In the genomic region with DNA sequence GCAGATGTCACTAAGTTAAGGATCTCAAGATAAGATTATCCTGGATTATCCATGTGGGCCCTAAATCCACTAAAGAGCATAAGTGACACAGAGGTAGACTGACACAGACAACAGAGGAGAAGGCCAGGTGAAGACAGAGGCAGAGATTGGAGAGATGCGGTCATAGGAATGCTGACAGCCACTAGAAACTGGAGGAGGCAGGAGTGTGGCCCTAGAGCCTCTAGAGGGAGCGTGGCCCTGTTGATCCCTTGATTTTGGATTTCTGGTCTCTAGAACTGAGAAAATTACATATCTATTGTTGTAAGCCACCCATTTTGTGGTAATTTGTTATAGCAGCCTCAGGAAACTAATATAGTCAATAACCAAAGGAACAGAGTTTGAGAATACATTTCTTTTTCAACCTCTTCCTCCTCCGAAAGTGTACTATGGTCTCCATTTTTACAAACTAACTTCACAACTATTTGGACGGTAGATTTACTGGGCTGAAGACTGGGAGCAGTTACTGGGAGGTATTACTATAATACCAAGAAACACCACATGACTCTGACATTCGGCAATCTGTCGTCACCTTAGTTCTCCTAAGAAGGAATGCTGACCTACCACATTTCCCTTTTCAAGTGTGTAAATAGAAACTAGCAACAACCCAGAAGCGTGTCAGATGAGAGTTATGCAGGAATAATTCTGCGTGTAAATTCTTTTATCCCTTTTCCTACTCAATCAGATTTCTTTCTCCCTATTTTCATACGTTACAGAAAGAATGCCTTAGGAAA, we compare ENCODE assay signal across 1 cellular context.
TF ChIP-seq lines count a peak whose summit lies in the region.

No MANE protein-coding gene starts in this region.

TF ChIP-seq in GM23338, 12 proteins besides CTCF, POLR2A, EP300 and RAD21 (continued from another document):
- TF ChIP-seq, protein P1, sequence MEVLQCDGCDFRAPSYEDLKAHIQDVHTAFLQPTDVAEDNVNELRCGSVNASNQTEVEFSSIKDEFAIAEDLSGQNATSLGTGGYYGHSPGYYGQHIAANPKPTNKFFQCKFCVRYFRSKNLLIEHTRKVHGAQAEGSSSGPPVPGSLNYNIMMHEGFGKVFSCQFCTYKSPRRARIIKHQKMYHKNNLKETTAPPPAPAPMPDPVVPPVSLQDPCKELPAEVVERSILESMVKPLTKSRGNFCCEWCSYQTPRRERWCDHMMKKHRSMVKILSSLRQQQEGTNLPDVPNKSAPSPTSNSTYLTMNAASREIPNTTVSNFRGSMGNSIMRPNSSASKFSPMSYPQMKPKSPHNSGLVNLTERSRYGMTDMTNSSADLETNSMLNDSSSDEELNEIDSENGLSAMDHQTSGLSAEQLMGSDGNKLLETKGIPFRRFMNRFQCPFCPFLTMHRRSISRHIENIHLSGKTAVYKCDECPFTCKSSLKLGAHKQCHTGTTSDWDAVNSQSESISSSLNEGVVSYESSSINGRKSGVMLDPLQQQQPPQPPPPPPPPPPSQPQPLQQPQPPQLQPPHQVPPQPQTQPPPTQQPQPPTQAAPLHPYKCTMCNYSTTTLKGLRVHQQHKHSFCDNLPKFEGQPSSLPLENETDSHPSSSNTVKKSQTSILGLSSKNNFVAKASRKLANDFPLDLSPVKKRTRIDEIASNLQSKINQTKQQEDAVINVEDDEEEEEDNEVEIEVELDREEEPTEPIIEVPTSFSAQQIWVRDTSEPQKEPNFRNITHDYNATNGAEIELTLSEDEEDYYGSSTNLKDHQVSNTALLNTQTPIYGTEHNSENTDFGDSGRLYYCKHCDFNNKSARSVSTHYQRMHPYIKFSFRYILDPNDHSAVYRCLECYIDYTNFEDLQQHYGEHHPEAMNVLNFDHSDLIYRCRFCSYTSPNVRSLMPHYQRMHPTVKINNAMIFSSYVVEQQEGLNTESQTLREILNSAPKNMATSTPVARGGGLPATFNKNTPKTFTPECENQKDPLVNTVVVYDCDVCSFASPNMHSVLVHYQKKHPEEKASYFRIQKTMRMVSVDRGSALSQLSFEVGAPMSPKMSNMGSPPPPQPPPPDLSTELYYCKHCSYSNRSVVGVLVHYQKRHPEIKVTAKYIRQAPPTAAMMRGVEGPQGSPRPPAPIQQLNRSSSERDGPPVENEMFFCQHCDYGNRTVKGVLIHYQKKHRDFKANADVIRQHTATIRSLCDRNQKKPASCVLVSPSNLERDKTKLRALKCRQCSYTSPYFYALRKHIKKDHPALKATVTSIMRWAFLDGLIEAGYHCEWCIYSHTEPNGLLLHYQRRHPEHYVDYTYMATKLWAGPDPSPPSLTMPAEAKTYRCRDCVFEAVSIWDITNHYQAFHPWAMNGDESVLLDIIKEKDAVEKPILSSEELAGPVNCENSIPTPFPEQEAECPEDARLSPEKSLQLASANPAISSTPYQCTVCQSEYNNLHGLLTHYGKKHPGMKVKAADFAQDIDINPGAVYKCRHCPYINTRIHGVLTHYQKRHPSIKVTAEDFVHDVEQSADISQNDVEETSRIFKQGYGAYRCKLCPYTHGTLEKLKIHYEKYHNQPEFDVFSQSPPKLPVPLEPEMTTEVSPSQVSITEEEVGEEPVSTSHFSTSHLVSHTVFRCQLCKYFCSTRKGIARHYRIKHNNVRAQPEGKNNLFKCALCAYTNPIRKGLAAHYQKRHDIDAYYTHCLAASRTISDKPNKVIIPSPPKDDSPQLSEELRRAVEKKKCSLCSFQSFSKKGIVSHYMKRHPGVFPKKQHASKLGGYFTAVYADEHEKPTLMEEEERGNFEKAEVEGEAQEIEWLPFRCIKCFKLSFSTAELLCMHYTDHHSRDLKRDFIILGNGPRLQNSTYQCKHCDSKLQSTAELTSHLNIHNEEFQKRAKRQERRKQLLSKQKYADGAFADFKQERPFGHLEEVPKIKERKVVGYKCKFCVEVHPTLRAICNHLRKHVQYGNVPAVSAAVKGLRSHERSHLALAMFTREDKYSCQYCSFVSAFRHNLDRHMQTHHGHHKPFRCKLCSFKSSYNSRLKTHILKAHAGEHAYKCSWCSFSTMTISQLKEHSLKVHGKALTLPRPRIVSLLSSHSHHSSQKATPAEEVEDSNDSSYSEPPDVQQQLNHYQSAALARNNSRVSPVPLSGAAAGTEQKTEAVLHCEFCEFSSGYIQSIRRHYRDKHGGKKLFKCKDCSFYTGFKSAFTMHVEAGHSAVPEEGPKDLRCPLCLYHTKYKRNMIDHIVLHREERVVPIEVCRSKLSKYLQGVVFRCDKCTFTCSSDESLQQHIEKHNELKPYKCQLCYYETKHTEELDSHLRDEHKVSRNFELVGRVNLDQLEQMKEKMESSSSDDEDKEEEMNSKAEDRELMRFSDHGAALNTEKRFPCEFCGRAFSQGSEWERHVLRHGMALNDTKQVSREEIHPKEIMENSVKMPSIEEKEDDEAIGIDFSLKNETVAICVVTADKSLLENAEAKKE (CRISPR knock-in tag; IDR thresholded peaks at IDR 0.05), result no peak
- TF ChIP-seq STAT1 (IDR thresholded peaks at IDR 0.05; ENCODE audit: unreplicated experiment) (no peak), EZH2 (IDR thresholded peaks at IDR 0.05; ENCODE audit: low read depth, unreplicated experiment) (no peak), EZH2phosphoT487 (IDR thresholded peaks at IDR 0.05; ENCODE audit: unreplicated experiment) (no peak), JUNB (IDR thresholded peaks at IDR 0.05; ENCODE audit: unreplicated experiment) (no peak), CREB1 (CRISPR knock-in tag; IDR thresholded peaks at IDR 0.05; ENCODE audit: low read depth) (no peak), ZNF331 (CRISPR knock-in tag; IDR thresholded peaks at IDR 0.05; ENCODE audit: low read depth) (no peak), NANOG (IDR thresholded peaks at IDR 0.05; ENCODE audit: borderline replicate concordance) (no peak), ZNF114 (CRISPR knock-in tag; IDR thresholded peaks at IDR 0.05) (no peak)
- TF ChIP-seq, protein P2, sequence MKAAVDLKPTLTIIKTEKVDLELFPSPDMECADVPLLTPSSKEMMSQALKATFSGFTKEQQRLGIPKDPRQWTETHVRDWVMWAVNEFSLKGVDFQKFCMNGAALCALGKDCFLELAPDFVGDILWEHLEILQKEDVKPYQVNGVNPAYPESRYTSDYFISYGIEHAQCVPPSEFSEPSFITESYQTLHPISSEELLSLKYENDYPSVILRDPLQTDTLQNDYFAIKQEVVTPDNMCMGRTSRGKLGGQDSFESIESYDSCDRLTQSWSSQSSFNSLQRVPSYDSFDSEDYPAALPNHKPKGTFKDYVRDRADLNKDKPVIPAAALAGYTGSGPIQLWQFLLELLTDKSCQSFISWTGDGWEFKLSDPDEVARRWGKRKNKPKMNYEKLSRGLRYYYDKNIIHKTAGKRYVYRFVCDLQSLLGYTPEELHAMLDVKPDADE (IDR thresholded peaks at IDR 0.05), result no peak
- TF ChIP-seq, protein P3, sequence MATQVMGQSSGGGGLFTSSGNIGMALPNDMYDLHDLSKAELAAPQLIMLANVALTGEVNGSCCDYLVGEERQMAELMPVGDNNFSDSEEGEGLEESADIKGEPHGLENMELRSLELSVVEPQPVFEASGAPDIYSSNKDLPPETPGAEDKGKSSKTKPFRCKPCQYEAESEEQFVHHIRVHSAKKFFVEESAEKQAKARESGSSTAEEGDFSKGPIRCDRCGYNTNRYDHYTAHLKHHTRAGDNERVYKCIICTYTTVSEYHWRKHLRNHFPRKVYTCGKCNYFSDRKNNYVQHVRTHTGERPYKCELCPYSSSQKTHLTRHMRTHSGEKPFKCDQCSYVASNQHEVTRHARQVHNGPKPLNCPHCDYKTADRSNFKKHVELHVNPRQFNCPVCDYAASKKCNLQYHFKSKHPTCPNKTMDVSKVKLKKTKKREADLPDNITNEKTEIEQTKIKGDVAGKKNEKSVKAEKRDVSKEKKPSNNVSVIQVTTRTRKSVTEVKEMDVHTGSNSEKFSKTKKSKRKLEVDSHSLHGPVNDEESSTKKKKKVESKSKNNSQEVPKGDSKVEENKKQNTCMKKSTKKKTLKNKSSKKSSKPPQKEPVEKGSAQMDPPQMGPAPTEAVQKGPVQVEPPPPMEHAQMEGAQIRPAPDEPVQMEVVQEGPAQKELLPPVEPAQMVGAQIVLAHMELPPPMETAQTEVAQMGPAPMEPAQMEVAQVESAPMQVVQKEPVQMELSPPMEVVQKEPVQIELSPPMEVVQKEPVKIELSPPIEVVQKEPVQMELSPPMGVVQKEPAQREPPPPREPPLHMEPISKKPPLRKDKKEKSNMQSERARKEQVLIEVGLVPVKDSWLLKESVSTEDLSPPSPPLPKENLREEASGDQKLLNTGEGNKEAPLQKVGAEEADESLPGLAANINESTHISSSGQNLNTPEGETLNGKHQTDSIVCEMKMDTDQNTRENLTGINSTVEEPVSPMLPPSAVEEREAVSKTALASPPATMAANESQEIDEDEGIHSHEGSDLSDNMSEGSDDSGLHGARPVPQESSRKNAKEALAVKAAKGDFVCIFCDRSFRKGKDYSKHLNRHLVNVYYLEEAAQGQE (IDR thresholded peaks at IDR 0.05; ENCODE audit: unreplicated experiment), result no peak
